In the genomic region with DNA sequence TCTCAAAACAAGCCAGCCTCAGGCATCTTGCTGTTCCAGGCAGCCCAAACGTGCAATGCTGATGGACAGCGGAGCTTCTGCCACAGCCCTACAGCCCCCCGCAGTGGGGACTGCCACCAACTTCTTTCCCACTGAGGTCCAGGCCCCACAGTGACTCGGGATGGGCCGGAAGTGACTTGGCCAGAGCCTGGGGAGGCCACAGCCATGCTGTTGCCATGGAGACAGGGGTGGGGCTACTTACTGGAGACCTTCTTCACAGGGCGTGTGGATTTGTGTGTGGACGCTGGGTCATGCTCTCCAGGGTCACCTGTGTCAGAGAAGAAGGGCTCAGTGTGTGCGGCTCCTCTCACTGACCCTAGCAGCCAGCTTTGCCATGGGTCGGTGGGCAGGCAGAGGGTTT, we compare ENCODE assay signal across 19 cellular contexts.
"Had no signal": no experiment of that assay in that cellular context is flagged by ENCODE, and none has a peak within 500 bp of the region (broad histone marks: within the 10 kb centered on the region; RNA-seq: fewer than 3 reads in every experiment).

No MANE protein-coding gene starts in this region.

- H3K9me3 Mint-ChIP-seq: activated naive CD4-positive, alpha-beta T cell treated with anti-CD3 and anti-CD28 coated beads, Interleukin-2, amount 50 U/mL, for 72 hours; activated T-helper 17 cell treated with anti-CD3 and anti-CD28 coated beads, Interleukin-2, amount 50 U/mL, for 72 hours; immature natural killer cell; memory B cell; neural crest cell; stimulated activated memory B cell treated with anti-CD40 and anti-IgM and Interleukin-4, amounts not matched to agents 10 μg/mL and 1 μg/mL and 100 μg/mL, for 72 hours had no signal

- H3K4me3 Mint-ChIP-seq: activated T-helper 17 cell treated with anti-CD3 and anti-CD28 coated beads, Interleukin-2, amount 50 U/mL, for 72 hours; dendritic cell treated with granulocyte-macrophage colony-stimulating factor and Interleukin-4, amounts not matched to agents 40 ng/mL and 50 ng/mL, for 4 days; immature natural killer cell; memory B cell; neural crest cell; stimulated activated memory B cell treated with anti-CD40 and anti-IgM and Interleukin-4, amounts not matched to agents 10 μg/mL and 1 μg/mL and 100 μg/mL, for 72 hours had no signal

- H3K27me3 ChIP-seq: brain microvascular endothelial cell, left lung, ovary had no signal

- H3K4me3 ChIP-seq: left lung, ovary had no signal

- DNase-seq: activated CD4-positive, alpha-beta T cell treated with anti-CD3 and anti-CD28 coated beads for 4 hours; amygdala; brain microvascular endothelial cell; glutamatergic neuron; immature natural killer cell; left lung; ovary; SK-N-SH; small intestine; substantia nigra; T-helper 1 cell; trophoblast cell had no signal

- H3K4me2 ChIP-seq: SK-N-SH had no signal

- H3K27ac Mint-ChIP-seq: dendritic cell treated with granulocyte-macrophage colony-stimulating factor and Interleukin-4, amounts not matched to agents 40 ng/mL and 50 ng/mL, for 4 days; immature natural killer cell; stimulated activated memory B cell treated with anti-CD40 and anti-IgM and Interleukin-4, amounts not matched to agents 10 μg/mL and 1 μg/mL and 100 μg/mL, for 72 hours had no signal

- ATAC-seq: activated T-helper 17 cell treated with anti-CD3 and anti-CD28 coated beads, Interleukin-2, amount 50 U/mL, for 72 hours; esophagus mucosa; left lung; stimulated activated memory B cell treated with anti-CD40 and anti-IgM and Interleukin-4, amounts not matched to agents 10 μg/mL and 1 μg/mL and 100 μg/mL, for 72 hours had no signal

- H3K9ac ChIP-seq: SK-N-SH had no signal

- H3K27ac ChIP-seq: brain microvascular endothelial cell, left lung, ovary had no signal

- H3K9me3 ChIP-seq: left lung, ovary, SK-N-SH had no signal

- H3K27me3 Mint-ChIP-seq: activated T-helper 17 cell treated with anti-CD3 and anti-CD28 coated beads, Interleukin-2, amount 50 U/mL, for 72 hours; dendritic cell treated with granulocyte-macrophage colony-stimulating factor and Interleukin-4, amounts not matched to agents 40 ng/mL and 50 ng/mL, for 4 days; memory B cell; stimulated activated memory B cell treated with anti-CD40 and anti-IgM and Interleukin-4, amounts not matched to agents 10 μg/mL and 1 μg/mL and 100 μg/mL, for 72 hours had no signal
